In the genomic region with DNA sequence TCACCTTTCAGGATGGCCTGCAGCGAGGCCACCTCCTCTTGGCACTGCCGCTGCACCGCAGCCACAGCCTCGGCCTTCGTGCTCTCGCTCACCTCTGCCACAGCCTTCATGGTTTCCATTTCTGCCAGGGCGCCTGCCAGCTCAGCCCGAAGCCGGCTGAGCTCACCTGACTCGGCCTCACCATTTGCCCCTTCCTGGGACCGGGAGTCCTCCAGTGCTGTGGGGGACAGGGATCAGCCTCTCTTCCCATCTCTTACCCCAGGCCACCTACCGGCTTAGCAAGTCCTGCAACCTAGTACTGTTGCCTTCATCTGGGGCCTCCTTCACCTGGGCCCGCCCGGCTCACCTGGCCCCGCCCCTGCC, we compare ENCODE assay signal across 8 cellular contexts. TPM values are rescaled to one million over a fixed set of nuclear protein-coding genes. Genes with fewer than 3 reads are reported as not detected.
DNase-seq lines count a peak whose midpoint lies in the region; ATAC-seq and TF ChIP-seq lines count a peak whose summit lies in the region.

No MANE protein-coding gene starts in this region.

- H2AFZ ChIP-seq in SK-N-SH (ENCODE audit: low read depth) = no peak overlapping the region

- H3F3A ChIP-seq in SK-N-SH (replicated peaks; ENCODE audit: insufficient read depth) = peaks cover 10% of the 10 kb centered on the region

- intact Hi-C loops in stomach (cut with DNase I; ENCODE audit: low total_unique reads) = no loop called here

- 0 out of 2 replicates have a peak, but pooled peaks cover 6% of the 10 kb centered on the region for H4K20me1 ChIP-seq in SK-N-SH (ENCODE audit: insufficient read depth)

- CTCF ChIA-PET in SK-N-SH (lab: Yijun Ruan, JAX) = interaction anchor here (0.7 to 1.0 kb wide), 2 partner anchors 21 to 51 kb away, joined by 3 read pairs; no protein-coding TSS in a partner anchor

- POLR2A ChIA-PET in SK-N-SH (lab: Yijun Ruan, JAX) = no interaction called here

- H3K9me3 ChIP-seq in SK-N-SH (no peaks in the 10 kb centered on the region), iPS DF 6.9 (ENCODE audit: control insufficient read depth, insufficient read depth, low read length) (no peaks in the 10 kb centered on the region), stomach (no peaks in the 10 kb centered on the region)

- H3K9ac ChIP-seq in SK-N-SH = no peak overlapping the region

- no peaks in the 10 kb centered on the region for H3K9me2 ChIP-seq in SK-N-SH

- H3K4me2 ChIP-seq in SK-N-SH = peak overlapping the region; percentile 82

- TF ChIP-seq EP300 in SK-N-SH (IDR thresholded peaks at IDR 0.05; ENCODE audit: borderline replicate concordance in 1 of 2, low read depth in 1 of 2, low read length in 1 of 2) (no peak), stomach (IDR thresholded peaks at IDR 0.05) (no peak)

- WGBS in SK-N-SH (ENCODE audit: low lambda C conversion rate) = 48% methylated on average over 15 of the region's 15 CpGs
- no CpG with 5 or more reads among the region's 15 CpGs for WGBS in iPS DF 6.9 (ENCODE audit: insufficient coverage, insufficient read length)
- 12 to 21% (median 17%) methylated on average over 6 to 15 of the region's 15 CpGs for WGBS in stomach, 5 donors

- H3K4me1 ChIP-seq in SK-N-SH (ENCODE audit: control insufficient read depth in 1 of 2, insufficient read depth in 2 of 2, low read depth in 1 of 2, low read length in 1 of 2) (peaks cover 0 to 5% of the 10 kb centered on the region in 2 experiments; a peak in 1 of 4 replicates), iPS DF 6.9 (ENCODE audit: control insufficient read depth, insufficient read depth, low read length) (no peaks in the 10 kb centered on the region), stomach (peaks cover 4 to 31% (median 24%) of the 10 kb centered on the region in 4 donors)

- TF ChIP-seq RAD21 in SK-N-SH (IDR thresholded peaks at IDR 0.05; ENCODE audit: low read length) = no peak

- ATAC-seq in SK-N-SH treated with all-trans-retinoic acid at 6 μM for 48 hours = no peak

- H3K27ac ChIP-seq in SK-N-SH (ENCODE audit: low read depth in 2 of 2, low read length in 1 of 2) = no peak overlapping the region; a peak in 1 of 4 replicates
- peak overlapping the region; percentile 87 for H3K27ac ChIP-seq in VCaP
- no peak overlapping the region for H3K27ac ChIP-seq in iPS DF 6.9 (ENCODE audit: low read length)
- H3K27ac ChIP-seq in stomach = peak overlapping the region; percentile 92 to 100 (median 98)

- DNase-seq in SK-N-SH (no peak), iPS DF 6.9 (ENCODE audit: low read depth, low spot score) (no peak), stomach (no peak), NCI-H1436 treated with DMSO at 0.1 percent for 48 hours (lab: John Stamatoyannopoulos, UW) (no peak), NCI-H1436 (lab: John Stamatoyannopoulos, UW) (no peak), islet precursor cell (no peak)

- H3K4me3 ChIP-seq in SK-N-SH (ENCODE audit: low read depth in 2 of 2, low read length in 1 of 2) (peak overlapping the region; percentile 63 to 96), iPS DF 6.9 (ENCODE audit: low read length) (peak overlapping the region; percentile 43), stomach (peak overlapping the region; percentile 64 to 96 (median 66))

- no peaks in the 10 kb centered on the region for H3K27me3 ChIP-seq in SK-N-SH (ENCODE audit: insufficient read depth)
- H3K27me3 ChIP-seq in iPS DF 6.9 (ENCODE audit: control insufficient read depth, insufficient read depth, low read length) = no peaks in the 10 kb centered on the region
- no peaks in the 10 kb centered on the region for H3K27me3 ChIP-seq in stomach

- TF ChIP-seq CTCF in SK-N-SH (IDR thresholded peaks at IDR 0.05) (no peak), VCaP (conservative IDR thresholded peaks at IDR 0.05) (no peak), stomach (IDR thresholded peaks at IDR 0.05) (peak in 3 of 7 experiments; percentile 12 to 39 (median 31))

- TF ChIP-seq POLR2A in stomach (IDR thresholded peaks at IDR 0.05) = no peak

- H3K79me2 ChIP-seq in SK-N-SH (ENCODE audit: insufficient read depth) = 0 out of 2 replicates have a peak, but pooled peaks cover 4% of the 10 kb centered on the region

- H3K36me3 ChIP-seq in SK-N-SH (replicated peaks in 1 of 2; ENCODE audit: control insufficient read depth in 1 of 2, insufficient read depth in 2 of 2, low read length in 1 of 2) (peaks cover 6 to 10% of the 10 kb centered on the region in 2 experiments), iPS DF 6.9 (ENCODE audit: control insufficient read depth, insufficient read depth, low read length) (no peaks in the 10 kb centered on the region), stomach (peaks cover 1 to 19% (median 13%) of the 10 kb centered on the region in 4 donors)

TF ChIP-seq in SK-N-SH, 30 proteins besides CTCF, POLR2A, EP300 and RAD21 (continues in another document):
- TF ChIP-seq GABPA (IDR thresholded peaks at IDR 0.05; ENCODE audit: low read depth) (no peak), TCF12 (IDR thresholded peaks at IDR 0.05) (no peak), NFIC (IDR thresholded peaks at IDR 0.05; ENCODE audit: borderline replicate concordance) (no peak), SIN3A (IDR thresholded peaks at IDR 0.05; ENCODE audit: borderline replicate concordance, low read depth, low read length) (no peak), TEAD4 (IDR thresholded peaks at IDR 0.05; ENCODE audit: borderline replicate concordance, insufficient read depth) (no peak), CHD2 (IDR thresholded peaks at IDR 0.05; ENCODE audit: low read length, partially characterized antibody) (no peak)
- TF ChIP-seq, protein P1, sequence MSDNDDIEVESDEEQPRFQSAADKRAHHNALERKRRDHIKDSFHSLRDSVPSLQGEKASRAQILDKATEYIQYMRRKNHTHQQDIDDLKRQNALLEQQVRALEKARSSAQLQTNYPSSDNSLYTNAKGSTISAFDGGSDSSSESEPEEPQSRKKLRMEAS (IDR thresholded peaks at IDR 0.05; ENCODE audit: low read depth) = no peak
- TF ChIP-seq, protein P2, sequence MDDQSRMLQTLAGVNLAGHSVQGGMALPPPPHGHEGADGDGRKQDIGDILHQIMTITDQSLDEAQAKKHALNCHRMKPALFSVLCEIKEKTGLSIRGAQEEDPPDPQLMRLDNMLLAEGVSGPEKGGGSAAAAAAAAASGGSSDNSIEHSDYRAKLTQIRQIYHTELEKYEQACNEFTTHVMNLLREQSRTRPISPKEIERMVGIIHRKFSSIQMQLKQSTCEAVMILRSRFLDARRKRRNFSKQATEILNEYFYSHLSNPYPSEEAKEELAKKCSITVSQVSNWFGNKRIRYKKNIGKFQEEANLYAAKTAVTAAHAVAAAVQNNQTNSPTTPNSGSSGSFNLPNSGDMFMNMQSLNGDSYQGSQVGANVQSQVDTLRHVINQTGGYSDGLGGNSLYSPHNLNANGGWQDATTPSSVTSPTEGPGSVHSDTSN (IDR thresholded peaks at IDR 0.05) = no peak

TF ChIP-seq in SK-N-SH treated with all-trans-retinoic acid at 6 μM for 48 hours, 23 proteins besides CTCF, POLR2A, EP300 and RAD21:
- TF ChIP-seq, protein P3, sequence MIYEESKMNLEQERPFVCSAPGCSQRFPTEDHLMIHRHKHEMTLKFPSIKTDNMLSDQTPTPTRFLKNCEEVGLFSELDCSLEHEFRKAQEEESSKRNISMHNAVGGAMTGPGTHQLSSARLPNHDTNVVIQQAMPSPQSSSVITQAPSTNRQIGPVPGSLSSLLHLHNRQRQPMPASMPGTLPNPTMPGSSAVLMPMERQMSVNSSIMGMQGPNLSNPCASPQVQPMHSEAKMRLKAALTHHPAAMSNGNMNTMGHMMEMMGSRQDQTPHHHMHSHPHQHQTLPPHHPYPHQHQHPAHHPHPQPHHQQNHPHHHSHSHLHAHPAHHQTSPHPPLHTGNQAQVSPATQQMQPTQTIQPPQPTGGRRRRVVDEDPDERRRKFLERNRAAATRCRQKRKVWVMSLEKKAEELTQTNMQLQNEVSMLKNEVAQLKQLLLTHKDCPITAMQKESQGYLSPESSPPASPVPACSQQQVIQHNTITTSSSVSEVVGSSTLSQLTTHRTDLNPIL (CRISPR knock-in tag; IDR thresholded peaks at IDR 0.05; ENCODE audit: low read depth) = no peak
- TF ChIP-seq GLIS3 (CRISPR knock-in tag; IDR thresholded peaks at IDR 0.05) (no peak), RARB (CRISPR knock-in tag; IDR thresholded peaks at IDR 0.05) (no peak), ISL1 (CRISPR knock-in tag; IDR thresholded peaks at IDR 0.05) (no peak), ZFP30 (CRISPR knock-in tag; IDR thresholded peaks at IDR 0.05) (no peak), ESRRG (CRISPR knock-in tag; IDR thresholded peaks at IDR 0.05) (no peak), OSR1 (CRISPR knock-in tag; IDR thresholded peaks at IDR 0.05) (no peak), ZNF70 (CRISPR knock-in tag; IDR thresholded peaks at IDR 0.05) (no peak)

RNA-seq across cellular contexts. Expression of a gene that starts 0.7 kb away (rescaled TPM):
- polyA plus RNA-seq in SK-N-SH (2012; rRNA removed) = 35.6 and 46.1 TPM in 2 replicates
- 22.5 and 30.6 TPM in 2 replicates for polyA plus RNA-seq in SK-N-SH (2012; cell fraction: cytosol; rRNA removed)
- 61.9 and 80.1 TPM in 2 replicates for polyA plus RNA-seq in SK-N-SH (2012; cell fraction: nucleus; rRNA removed)
- total RNA-seq in stomach = 100 to 1,000 TPM in 2 of 5 donors, 10 to 100 TPM in 3; 25.7 to 350 (median 84.0) TPM
- 10 to 100 TPM; 20.3 to 34.6 (median 32.7) TPM for polyA plus RNA-seq in stomach

RNA-seq across cellular contexts. Expression of a gene that starts 7.4 kb away (rescaled TPM):
- polyA plus RNA-seq in SK-N-SH (2012; rRNA removed) = not detected in 2 replicates
- polyA plus RNA-seq in SK-N-SH (2012; cell fraction: cytosol; rRNA removed) = not detected in 2 replicates
- not detected in 2 replicates for polyA plus RNA-seq in SK-N-SH (2012; cell fraction: nucleus; rRNA removed)
- total RNA-seq in stomach = under 1 TPM in 2 of 5 donors, not detected in 3; 0.29 to 0.92 TPM
- polyA plus RNA-seq in stomach = 1 to 10 TPM in 1 of 3 donors, under 1 TPM in 2; 0.31 to 3.8 (median 0.56) TPM

RNA-seq across cellular contexts. Expression of a gene that starts 26.4 kb away (rescaled TPM):
- polyA plus RNA-seq in SK-N-SH (2012; rRNA removed) (41.9 and 56.1 TPM in 2 replicates), stomach (10 to 100 TPM; 10.4 to 18.0 (median 13.1) TPM)
- 20.6 and 27.3 TPM in 2 replicates for polyA plus RNA-seq in SK-N-SH (2012; cell fraction: cytosol; rRNA removed)
- polyA plus RNA-seq in SK-N-SH (2012; cell fraction: nucleus; rRNA removed) = 227 and 280 TPM in 2 replicates
- 100 to 1,000 TPM in 2 of 5 donors, 10 to 100 TPM in 3; 22.8 to 265 (median 68.0) TPM for total RNA-seq in stomach

RNA-seq across cellular contexts. Expression of a gene that starts 46.1 kb away (rescaled TPM):
- polyA plus RNA-seq in SK-N-SH (2012; rRNA removed) (3.0 and 3.3 TPM in 2 replicates), stomach (1 to 10 TPM in 1 of 3 donors, under 1 TPM in 2; 0.12 to 1.4 (median 0.85) TPM)
- 0.93 and 1.2 TPM in 2 replicates for polyA plus RNA-seq in SK-N-SH (2012; cell fraction: cytosol; rRNA removed)
- 23.5 and 27.2 TPM in 2 replicates for polyA plus RNA-seq in SK-N-SH (2012; cell fraction: nucleus; rRNA removed)
- 10 to 100 TPM in 1 of 5 donors, 1 to 10 TPM in 1, under 1 TPM in 1, not detected in 2; 0.43 to 21.7 (median 3.6) TPM for total RNA-seq in stomach

RNA-seq across cellular contexts. Expression of a gene that starts 50.2 kb away (rescaled TPM):
- polyA plus RNA-seq in SK-N-SH (2012; rRNA removed) (24.8 and 41.1 TPM in 2 replicates), stomach (10 to 100 TPM; 26.7 to 48.3 (median 31.6) TPM)
- polyA plus RNA-seq in SK-N-SH (2012; cell fraction: cytosol; rRNA removed) = 12.5 and 20.6 TPM in 2 replicates
- polyA plus RNA-seq in SK-N-SH (2012; cell fraction: nucleus; rRNA removed) = 104 and 116 TPM in 2 replicates
- total RNA-seq in stomach = 10 to 100 TPM in 4 of 5 donors, 1 to 10 TPM in 1; 6.1 to 24.2 (median 15.6) TPM

Comparison
In these comparisons a context has a peak if more than half of its experiments do, and no peak if none do; other contexts are left out.
1. H3K27ac ChIP-seq: peak in VCaP (single experiment) and stomach (5 of 5); none in SK-N-SH (0 of 2) and iPS DF 6.9 (single experiment).
2. Peak in every context shown above with its lines, with median percentiles within 50 percentile points of each other: H3K4me3 ChIP-seq.